8 cellular contexts compared by ENCODE assay signal in genomic region chr4:169619518-169619957, GRCh38. TPM values are rescaled to one million over a fixed set of nuclear protein-coding genes. Genes with fewer than 3 reads are reported as not detected.
DNase-seq lines count a peak whose midpoint lies in the region; ATAC-seq and TF ChIP-seq lines count a peak whose summit lies in the region.

No MANE protein-coding gene starts in this region.

- ATAC-seq in GM19351 (IDR thresholded peaks at IDR 0.05; ENCODE audit: unreplicated experiment) = peak; percentile 45
- ATAC-seq in HG03432 (IDR thresholded peaks at IDR 0.05; ENCODE audit: unreplicated experiment) = peak; percentile 40
- peak; percentile 57 for ATAC-seq in upper lobe of right lung

- H3K27me3 Mint-ChIP-seq in CD4-positive, alpha-beta memory T cell = no peaks in the 10 kb centered on the region

- no peaks in the 10 kb centered on the region for H3K27me3 ChIP-seq in CD4-positive, alpha-beta memory T cell (ENCODE audit: insufficient read depth, low read length)
- no peaks in the 10 kb centered on the region for H3K27me3 ChIP-seq in NT2/D1 (ENCODE audit: insufficient read depth, insufficient read length)
- H3K27me3 ChIP-seq in esophagus muscularis mucosa = no peaks in the 10 kb centered on the region
- no peaks in the 10 kb centered on the region for H3K27me3 ChIP-seq in upper lobe of right lung

- peak in 4 of 5 donors; percentile 57 to 73 (median 62) for DNase-seq in CD4-positive, alpha-beta memory T cell
- DNase-seq in NT2/D1 (ENCODE audit: low read depth, low spot score) (peak; percentile 6), activated T-cell treated with anti-CD3 and anti-CD28 coated beads for 48 hours (ENCODE audit: low read depth) (peak; percentile 18), esophagus muscularis mucosa (ENCODE audit: extremely low spot score) (no peak), myocyte (ENCODE audit: low read depth) (peak; percentile 54), upper lobe of right lung (no peak)

- H3K9me3 ChIP-seq in CD4-positive, alpha-beta memory T cell (ENCODE audit: control insufficient read depth in 1 of 2, low read length in 2 of 2) = no peaks in the 10 kb centered on the region
- H3K9me3 ChIP-seq in NT2/D1 (ENCODE audit: insufficient read depth, low read length) = no peaks in the 10 kb centered on the region
- no peaks in the 10 kb centered on the region for H3K9me3 ChIP-seq in esophagus muscularis mucosa
- H3K9me3 ChIP-seq in upper lobe of right lung = no peaks in the 10 kb centered on the region

- intact Hi-C loops in CD4-positive, alpha-beta memory T cell (cut with micrococcal nuclease) = loop anchor here (1.0 kb wide), 1 partner anchor 408 kb away; no protein-coding TSS in a partner anchor
- intact Hi-C loops in esophagus muscularis mucosa (cut with DNase I) (loop anchor here (5.0 to 10.0 kb wide), 2 partner anchors 43 to 105 kb away; no protein-coding TSS in a partner anchor), upper lobe of right lung (cut with DNase I) (no loop called here)

- H3K9me3 Mint-ChIP-seq in CD4-positive, alpha-beta memory T cell = no peaks in the 10 kb centered on the region

- peak overlapping the region; percentile 94 to 100 (median 99) for H3K27ac Mint-ChIP-seq in CD4-positive, alpha-beta memory T cell

- WGBS in esophagus muscularis mucosa = 3% methylated on average over 12 of the region's 12 CpGs

- TF ChIP-seq EP300 in esophagus muscularis mucosa (IDR thresholded peaks at IDR 0.05) = no peak

- CTCF ChIA-PET in CD4-positive, alpha-beta memory T cell (lab: Charles Lee; ENCODE audit: partially characterized antibody) = interaction anchor here (0.6 to 2.2 kb wide), 10 partner anchors 9 to 155 kb away, joined by 3 to 8 read pairs (median 3); no protein-coding TSS in a partner anchor

- H3K9ac ChIP-seq in NT2/D1 (ENCODE audit: insufficient read length, low read depth) = peak overlapping the region; percentile 79

- peak overlapping the region; percentile 88 to 100 (median 96) for H3K4me3 Mint-ChIP-seq in CD4-positive, alpha-beta memory T cell

- H3K4me1 Mint-ChIP-seq in CD4-positive, alpha-beta memory T cell = peaks cover 34 to 68% (median 49%) of the 10 kb centered on the region in 4 donors

- peak overlapping the region; percentile 94 to 97 for H3K4me3 ChIP-seq in CD4-positive, alpha-beta memory T cell (ENCODE audit: low read length in 2 of 2)
- H3K4me3 ChIP-seq in NT2/D1 (ENCODE audit: insufficient read length, low read depth) = peak overlapping the region; percentile 70
- H3K4me3 ChIP-seq in esophagus muscularis mucosa = peak overlapping the region; percentile 57 to 79 (median 74)
- peak overlapping the region; percentile 81 for H3K4me3 ChIP-seq in upper lobe of right lung

- TF ChIP-seq POLR2A in esophagus muscularis mucosa (IDR thresholded peaks at IDR 0.05; ENCODE audit: low read depth) = no peak

- POLR2A ChIA-PET in CD4-positive, alpha-beta memory T cell (lab: Charles Lee; ENCODE audit: partially characterized antibody) = interaction anchor here (0.7 to 3.4 kb wide), 7 partner anchors 8 to 1139 kb away, joined by 3 to 29 read pairs (median 7); partner anchors contain the start of genes CBR4, DDX60L, MFAP3L and NEK1

- TF ChIP-seq CTCF in esophagus muscularis mucosa (IDR thresholded peaks at IDR 0.05) (peak; percentile 48 to 74 (median 65)), upper lobe of right lung (IDR thresholded peaks at IDR 0.05) (peak; percentile 62)

- H3K36me3 ChIP-seq in CD4-positive, alpha-beta memory T cell (ENCODE audit: insufficient read depth, low read length) = no peaks in the 10 kb centered on the region
- H3K36me3 ChIP-seq in NT2/D1 (ENCODE audit: insufficient read depth, insufficient read length, low read length) = no peaks in the 10 kb centered on the region
- no peaks in the 10 kb centered on the region for H3K36me3 ChIP-seq in esophagus muscularis mucosa
- no peaks in the 10 kb centered on the region for H3K36me3 ChIP-seq in upper lobe of right lung

- peaks cover 0 to 12% of the 10 kb centered on the region in 2 donors for H3K36me3 Mint-ChIP-seq in CD4-positive, alpha-beta memory T cell

- peaks cover 38% of the 10 kb centered on the region for H3K4me1 ChIP-seq in CD4-positive, alpha-beta memory T cell (ENCODE audit: insufficient read depth, low read length)
- no peaks in the 10 kb centered on the region for H3K4me1 ChIP-seq in NT2/D1 (ENCODE audit: insufficient read depth, insufficient read length)
- peaks cover 16 to 33% (median 30%) of the 10 kb centered on the region in 4 donors for H3K4me1 ChIP-seq in esophagus muscularis mucosa
- peaks cover 18% of the 10 kb centered on the region for H3K4me1 ChIP-seq in upper lobe of right lung

- H3K27ac ChIP-seq in CD4-positive, alpha-beta memory T cell (ENCODE audit: low read depth, low read length) = peak overlapping the region; percentile 87
- peak overlapping the region; percentile 89 to 95 (median 93) for H3K27ac ChIP-seq in esophagus muscularis mucosa (replicated peaks in 1 of 4)
- H3K27ac ChIP-seq in upper lobe of right lung = peak overlapping the region; percentile 93

RNA-seq across cellular contexts. Expression of gene CLCN3, which starts 0.8 kb away (rescaled TPM):
- total RNA-seq in CD4-positive, alpha-beta memory T cell = 10 to 100 TPM; 37.5 to 37.7 TPM
- polyA plus RNA-seq in CD4-positive, alpha-beta memory T cell = 10 to 100 TPM in 1 of 2 donors, 1 to 10 TPM in 1; 6.2 to 13.9 TPM
- 10 to 100 TPM; 11.2 to 17.7 (median 14.9) TPM for total RNA-seq in esophagus muscularis mucosa
- 25.1 and 32.6 TPM in 2 replicates for total RNA-seq in myocyte
- 20.1 TPM for polyA plus RNA-seq in myocyte (2012)
- total RNA-seq in upper lobe of right lung = 39.2 TPM

RNA-seq across cellular contexts. Expression of gene NEK1, which starts 7.2 kb away (rescaled TPM):
- 10 to 100 TPM; 18.8 to 24.1 TPM for total RNA-seq in CD4-positive, alpha-beta memory T cell
- 1 to 10 TPM; 6.1 to 8.9 TPM for polyA plus RNA-seq in CD4-positive, alpha-beta memory T cell
- 10 to 100 TPM; 10.2 to 15.8 (median 12.9) TPM for total RNA-seq in esophagus muscularis mucosa
- total RNA-seq in myocyte = 11.2 and 11.8 TPM in 2 replicates
- 4.6 TPM for polyA plus RNA-seq in myocyte (2012)
- total RNA-seq in upper lobe of right lung = 13.5 TPM

Comparison
In these comparisons a context has a peak if more than half of its experiments do, and no peak if none do; other contexts are left out.
1. DNase-seq: peak in CD4-positive, alpha-beta memory T cell (4 of 5), NT2/D1 (single experiment), activated T-cell treated with anti-CD3 and anti-CD28 coated beads for 48 hours (single experiment) and myocyte (single experiment); none in esophagus muscularis mucosa (single experiment) and upper lobe of right lung (single experiment).
2. Peak in every context shown above with its lines, with median percentiles within 50 percentile points of each other: H3K27ac ChIP-seq, H3K4me3 ChIP-seq and ATAC-seq.